ENCODE assay signal across 1 cellular context in the genomic region with DNA sequence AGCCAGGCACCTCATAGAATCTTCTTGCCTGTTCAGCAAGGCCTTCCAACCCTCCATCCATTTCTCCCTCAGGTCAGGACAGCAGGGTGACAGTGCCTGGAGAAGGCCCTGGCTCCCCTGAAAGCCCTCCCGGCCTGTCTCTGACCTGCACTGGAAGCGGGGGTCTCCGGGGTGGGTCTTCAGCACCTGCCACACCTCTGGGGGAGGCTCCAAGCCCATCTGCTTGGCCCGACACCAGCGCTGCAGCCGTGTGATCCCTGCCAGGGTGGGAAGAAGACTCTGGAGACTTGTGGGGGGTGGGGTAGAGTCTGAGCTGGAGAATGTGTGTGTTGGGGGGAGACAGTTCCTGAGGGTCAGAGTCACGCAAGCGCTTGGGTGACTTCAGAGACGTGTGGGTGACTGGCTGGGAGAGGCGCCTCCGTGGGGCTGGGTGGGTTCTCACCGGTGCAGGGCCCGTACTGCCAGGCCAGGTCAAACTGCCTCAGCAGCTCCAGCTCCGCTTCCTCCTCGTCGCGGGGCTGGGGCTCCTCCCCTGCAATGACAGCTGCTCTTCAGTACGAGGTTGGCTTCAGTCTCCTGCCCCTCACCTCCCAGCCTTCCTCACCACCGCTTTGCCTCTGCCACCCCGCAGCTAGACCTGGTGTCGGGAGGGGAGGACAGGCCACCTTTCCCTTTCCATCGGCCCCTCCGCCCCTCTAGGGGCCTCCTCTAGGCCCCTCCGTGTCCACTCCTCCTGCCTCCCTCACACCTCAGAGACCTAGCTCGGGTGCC.
A peak's percentile ranks its signal among the peaks of the same experiment; 100 is the strongest.
TF ChIP-seq lines count a peak whose summit lies in the region.

No MANE protein-coding gene starts in this region.

TF ChIP-seq in GM12878, 131 proteins besides CTCF, POLR2A, EP300 and RAD21 (continued from another document):
- no peak for TF ChIP-seq ZNF217 (IDR thresholded peaks at IDR 0.05)
- TF ChIP-seq FOXK2 (IDR thresholded peaks at IDR 0.05): no peak
- 0 out of 2 replicates have a peak, but pooled peaks have one; percentile 84 for TF ChIP-seq LARP7 (IDR thresholded peaks at IDR 0.05)
- TF ChIP-seq CBFB (IDR thresholded peaks at IDR 0.05; ENCODE audit: low read depth): no peak; the same call in 1 of the 2 replicates
- no peak for TF ChIP-seq SMAD1 (IDR thresholded peaks at IDR 0.05; ENCODE audit: low read depth, partially characterized antibody)
- no peak for TF ChIP-seq BCL11A (IDR thresholded peaks at IDR 0.05; ENCODE audit: low read depth, low read length)
- TF ChIP-seq HDAC2 (IDR thresholded peaks at IDR 0.05): no peak
- TF ChIP-seq PAX5 (IDR thresholded peaks at IDR 0.05; ENCODE audit: borderline replicate concordance, low read depth, low read length): peak; percentile 6; the same call in 1 of the 2 replicates
- TF ChIP-seq CHD1 (IDR thresholded peaks at IDR 0.05; ENCODE audit: low read depth, low read length): no peak
- TF ChIP-seq NRF1 (conservative IDR thresholded peaks at IDR 0.05; ENCODE audit: low read depth, low read length): no peak
- TF ChIP-seq SPI1 (IDR thresholded peaks at IDR 0.05; ENCODE audit: borderline replicate concordance, insufficient read depth, low read depth, low read length): no peak
- TF ChIP-seq, protein P1, sequence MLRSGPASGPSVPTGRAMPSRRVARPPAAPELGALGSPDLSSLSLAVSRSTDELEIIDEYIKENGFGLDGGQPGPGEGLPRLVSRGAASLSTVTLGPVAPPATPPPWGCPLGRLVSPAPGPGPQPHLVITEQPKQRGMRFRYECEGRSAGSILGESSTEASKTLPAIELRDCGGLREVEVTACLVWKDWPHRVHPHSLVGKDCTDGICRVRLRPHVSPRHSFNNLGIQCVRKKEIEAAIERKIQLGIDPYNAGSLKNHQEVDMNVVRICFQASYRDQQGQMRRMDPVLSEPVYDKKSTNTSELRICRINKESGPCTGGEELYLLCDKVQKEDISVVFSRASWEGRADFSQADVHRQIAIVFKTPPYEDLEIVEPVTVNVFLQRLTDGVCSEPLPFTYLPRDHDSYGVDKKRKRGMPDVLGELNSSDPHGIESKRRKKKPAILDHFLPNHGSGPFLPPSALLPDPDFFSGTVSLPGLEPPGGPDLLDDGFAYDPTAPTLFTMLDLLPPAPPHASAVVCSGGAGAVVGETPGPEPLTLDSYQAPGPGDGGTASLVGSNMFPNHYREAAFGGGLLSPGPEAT (IDR thresholded peaks at IDR 0.05; ENCODE audit: low read depth): no peak
- TF ChIP-seq SUPT20H (IDR thresholded peaks at IDR 0.05; ENCODE audit: borderline replicate concordance, control insufficient read depth, low read depth, low read length): no peak
- no peak for TF ChIP-seq SMARCA5 (IDR thresholded peaks at IDR 0.05)
- TF ChIP-seq NR2C1 (IDR thresholded peaks at IDR 0.05): peak; percentile 4; the same call in 1 of the 2 replicates
- TF ChIP-seq, protein P2, sequence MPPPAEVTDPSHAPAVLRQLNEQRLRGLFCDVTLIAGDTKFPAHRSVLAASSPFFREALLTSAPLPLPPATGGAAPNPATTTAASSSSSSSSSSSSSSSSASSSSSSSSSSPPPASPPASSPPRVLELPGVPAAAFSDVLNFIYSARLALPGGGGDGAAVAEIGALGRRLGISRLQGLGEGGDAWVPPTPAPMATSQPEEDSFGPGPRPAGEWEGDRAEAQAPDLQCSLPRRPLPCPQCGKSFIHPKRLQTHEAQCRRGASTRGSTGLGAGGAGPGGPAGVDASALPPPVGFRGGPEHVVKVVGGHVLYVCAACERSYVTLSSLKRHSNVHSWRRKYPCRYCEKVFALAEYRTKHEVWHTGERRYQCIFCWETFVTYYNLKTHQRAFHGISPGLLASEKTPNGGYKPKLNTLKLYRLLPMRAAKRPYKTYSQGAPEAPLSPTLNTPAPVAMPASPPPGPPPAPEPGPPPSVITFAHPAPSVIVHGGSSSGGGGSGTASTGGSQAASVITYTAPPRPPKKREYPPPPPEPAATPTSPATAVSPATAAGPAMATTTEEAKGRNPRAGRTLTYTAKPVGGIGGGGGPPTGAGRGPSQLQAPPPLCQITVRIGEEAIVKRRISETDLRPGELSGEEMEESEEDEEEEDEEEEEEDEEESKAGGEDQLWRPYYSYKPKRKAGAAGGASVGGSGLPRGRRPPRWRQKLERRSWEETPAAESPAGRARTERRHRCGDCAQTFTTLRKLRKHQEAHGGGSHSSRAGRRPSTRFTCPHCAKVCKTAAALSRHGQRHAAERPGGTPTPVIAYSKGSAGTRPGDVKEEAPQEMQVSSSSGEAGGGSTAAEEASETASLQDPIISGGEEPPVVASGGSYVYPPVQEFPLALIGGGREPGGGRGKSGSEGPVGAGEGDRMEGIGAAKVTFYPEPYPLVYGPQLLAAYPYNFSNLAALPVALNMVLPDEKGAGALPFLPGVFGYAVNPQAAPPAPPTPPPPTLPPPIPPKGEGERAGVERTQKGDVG (CRISPR knock-in tag; IDR thresholded peaks at IDR 0.05): no peak
- TF ChIP-seq SMAD5 (IDR thresholded peaks at IDR 0.05; ENCODE audit: low read depth): no peak
- peak; percentile 14; the same call in 1 of the 2 replicates for TF ChIP-seq BACH1 (IDR thresholded peaks at IDR 0.05; ENCODE audit: borderline replicate concordance)
- no peak for TF ChIP-seq EZH2 (IDR thresholded peaks at IDR 0.05; ENCODE audit: borderline replicate concordance, control insufficient read depth, low read depth, low read length)
- TF ChIP-seq KDM1A (IDR thresholded peaks at IDR 0.05; ENCODE audit: borderline replicate concordance): no peak
- TF ChIP-seq, protein P3, sequence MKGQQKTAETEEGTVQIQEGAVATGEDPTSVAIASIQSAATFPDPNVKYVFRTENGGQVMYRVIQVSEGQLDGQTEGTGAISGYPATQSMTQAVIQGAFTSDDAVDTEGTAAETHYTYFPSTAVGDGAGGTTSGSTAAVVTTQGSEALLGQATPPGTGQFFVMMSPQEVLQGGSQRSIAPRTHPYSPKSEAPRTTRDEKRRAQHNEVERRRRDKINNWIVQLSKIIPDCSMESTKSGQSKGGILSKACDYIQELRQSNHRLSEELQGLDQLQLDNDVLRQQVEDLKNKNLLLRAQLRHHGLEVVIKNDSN (IDR thresholded peaks at IDR 0.05; ENCODE audit: borderline replicate concordance, extremely low read length, insufficient read depth, low read depth, low read length): no peak
- TF ChIP-seq, protein P4, sequence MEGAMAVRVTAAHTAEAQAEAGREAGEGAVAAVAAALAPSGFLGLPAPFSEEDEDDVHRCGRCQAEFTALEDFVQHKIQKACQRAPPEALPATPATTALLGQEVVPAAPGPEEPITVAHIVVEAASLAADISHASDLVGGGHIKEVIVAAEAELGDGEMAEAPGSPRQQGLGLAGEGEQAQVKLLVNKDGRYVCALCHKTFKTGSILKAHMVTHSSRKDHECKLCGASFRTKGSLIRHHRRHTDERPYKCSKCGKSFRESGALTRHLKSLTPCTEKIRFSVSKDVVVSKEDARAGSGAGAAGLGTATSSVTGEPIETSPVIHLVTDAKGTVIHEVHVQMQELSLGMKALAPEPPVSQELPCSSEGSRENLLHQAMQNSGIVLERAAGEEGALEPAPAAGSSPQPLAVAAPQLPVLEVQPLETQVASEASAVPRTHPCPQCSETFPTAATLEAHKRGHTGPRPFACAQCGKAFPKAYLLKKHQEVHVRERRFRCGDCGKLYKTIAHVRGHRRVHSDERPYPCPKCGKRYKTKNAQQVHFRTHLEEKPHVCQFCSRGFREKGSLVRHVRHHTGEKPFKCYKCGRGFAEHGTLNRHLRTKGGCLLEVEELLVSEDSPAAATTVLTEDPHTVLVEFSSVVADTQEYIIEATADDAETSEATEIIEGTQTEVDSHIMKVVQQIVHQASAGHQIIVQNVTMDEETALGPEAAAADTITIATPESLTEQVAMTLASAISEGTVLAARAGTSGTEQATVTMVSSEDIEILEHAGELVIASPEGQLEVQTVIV (IDR thresholded peaks at IDR 0.05; ENCODE audit: borderline replicate concordance, partially characterized antibody): no peak
- TF ChIP-seq, protein P5, sequence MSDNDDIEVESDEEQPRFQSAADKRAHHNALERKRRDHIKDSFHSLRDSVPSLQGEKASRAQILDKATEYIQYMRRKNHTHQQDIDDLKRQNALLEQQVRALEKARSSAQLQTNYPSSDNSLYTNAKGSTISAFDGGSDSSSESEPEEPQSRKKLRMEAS (IDR thresholded peaks at IDR 0.05; ENCODE audit: low read depth, low read length): no peak; the same call in 1 of the 2 replicates
- no peak for TF ChIP-seq ESRRA (IDR thresholded peaks at IDR 0.05; ENCODE audit: low read length)
- 0 out of 2 replicates have a peak, but pooled peaks have one; percentile 26 for TF ChIP-seq ZBED1 (IDR thresholded peaks at IDR 0.05; ENCODE audit: borderline replicate concordance)
- TF ChIP-seq, protein P6, sequence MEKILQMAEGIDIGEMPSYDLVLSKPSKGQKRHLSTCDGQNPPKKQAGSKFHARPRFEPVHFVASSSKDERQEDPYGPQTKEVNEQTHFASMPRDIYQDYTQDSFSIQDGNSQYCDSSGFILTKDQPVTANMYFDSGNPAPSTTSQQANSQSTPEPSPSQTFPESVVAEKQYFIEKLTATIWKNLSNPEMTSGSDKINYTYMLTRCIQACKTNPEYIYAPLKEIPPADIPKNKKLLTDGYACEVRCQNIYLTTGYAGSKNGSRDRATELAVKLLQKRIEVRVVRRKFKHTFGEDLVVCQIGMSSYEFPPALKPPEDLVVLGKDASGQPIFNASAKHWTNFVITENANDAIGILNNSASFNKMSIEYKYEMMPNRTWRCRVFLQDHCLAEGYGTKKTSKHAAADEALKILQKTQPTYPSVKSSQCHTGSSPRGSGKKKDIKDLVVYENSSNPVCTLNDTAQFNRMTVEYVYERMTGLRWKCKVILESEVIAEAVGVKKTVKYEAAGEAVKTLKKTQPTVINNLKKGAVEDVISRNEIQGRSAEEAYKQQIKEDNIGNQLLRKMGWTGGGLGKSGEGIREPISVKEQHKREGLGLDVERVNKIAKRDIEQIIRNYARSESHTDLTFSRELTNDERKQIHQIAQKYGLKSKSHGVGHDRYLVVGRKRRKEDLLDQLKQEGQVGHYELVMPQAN (conservative IDR thresholded peaks at IDR 0.05): no peak
- 0 out of 2 replicates have a peak, but pooled peaks have one; percentile 78 for TF ChIP-seq GATAD2B (conservative IDR thresholded peaks at IDR 0.05; ENCODE audit: low read depth)
